35 cellular contexts compared by ENCODE assay signal in the genomic region with DNA sequence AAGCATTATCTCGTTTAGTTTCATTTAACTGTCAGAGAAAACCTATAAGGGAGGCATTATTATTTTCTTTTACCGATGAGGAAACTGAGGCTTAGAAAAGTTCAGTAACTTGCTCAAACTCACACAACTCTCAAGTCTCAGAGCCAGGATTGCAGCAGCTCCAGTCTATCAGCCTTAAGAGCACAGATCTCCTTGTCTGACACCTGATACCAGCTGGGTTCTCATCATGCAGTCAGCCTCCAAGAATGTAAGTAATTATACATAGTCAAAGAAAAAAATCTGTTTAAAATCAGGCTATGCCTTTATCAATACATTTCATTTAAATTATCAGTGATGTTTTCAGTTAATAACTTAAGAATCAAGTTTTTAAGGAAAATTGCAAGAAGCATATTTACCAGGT.
DNase-seq lines count a peak whose midpoint lies in the region; ATAC-seq and TF ChIP-seq lines count a peak whose summit lies in the region.
"Had no signal": no experiment of that assay in that cellular context is flagged by ENCODE, and none has a peak within 500 bp of the region (broad histone marks: within the 10 kb centered on the region; RNA-seq: fewer than 3 reads in every experiment).

No MANE protein-coding gene starts in this region.

- H2BK20ac ChIP-seq in H9 (ENCODE audit: low read depth, low read length, poor library complexity, severe bottlenecking) = no peak overlapping the region

- DNase-seq in DMS 273 (lab: John Stamatoyannopoulos, UW; ENCODE audit: unreplicated experiment) (peak; percentile 4), DMS 273 treated with DMSO at 0.1 percent for 48 hours (lab: John Stamatoyannopoulos, UW) (no peak), astrocyte of the spinal cord (ENCODE audit: low read depth, low spot score) (peak; percentile 40), fibroblast of villous mesenchyme (ENCODE audit: low read depth) (peak; percentile 25), H9 (no peak), NCI-H1092 (lab: John Stamatoyannopoulos, UW) (no peak), HuH-7 (ENCODE audit: low spot score) (no peak)
- no peak for DNase-seq in CD4-positive, alpha-beta T cell
- DNase-seq: activated CD4-positive, alpha-beta T cell treated with anti-CD3 and anti-CD28 coated beads for 4 hours; activated effector memory CD4-positive, alpha-beta T cell treated with Interleukin-2 at 50 U/mL for 16 hours; activated T-cell treated with anti-CD3 and anti-CD28 coated beads, Interleukin-2, amount 50 U/mL, for 1 hour; Calu3; cortex of kidney; effector memory CD8-positive, alpha-beta T cell; immature natural killer cell; left colon; mucosa of descending colon; NCI-H1694; NCI-H2171; NCI-H82; occipital lobe; stimulated activated CD4-positive, alpha-beta T cell treated with anti-CD3 and anti-CD28 coated beads, Interleukin-12 subunit alpha, Interleukin-12 subunit beta, amount 100 ng/mL, for 4 hours; stimulated activated CD4-positive, alpha-beta T cell treated with anti-CD3 and anti-CD28 coated beads, Interleukin-4, amount 100 ng/mL, for 1 hour; T-helper 9 cell; tibial artery had no signal

- no peak overlapping the region for H3K14ac ChIP-seq in H9 (ENCODE audit: insufficient read depth, low read length)

- no peaks in the 10 kb centered on the region for H3K9me3 ChIP-seq in CD4-positive, alpha-beta T cell (ENCODE audit: control insufficient read depth, low read length)
- no peaks in the 10 kb centered on the region for H3K9me3 ChIP-seq in H9 (ENCODE audit: control insufficient read depth, low read depth, low read length)
- H3K9me3 ChIP-seq: ascending aorta, gastroesophageal sphincter, mucosa of descending colon, prostate gland, tibial artery had no signal

- H4K91ac ChIP-seq in H9 (ENCODE audit: insufficient read length, low read depth, low read length) = no peak overlapping the region

- no peaks in the 10 kb centered on the region for H3K79me1 ChIP-seq in H9 (ENCODE audit: insufficient read depth, low read depth, low read length, poor library complexity, severe bottlenecking)

- H3K4me2 ChIP-seq in H9 (ENCODE audit: insufficient read depth, insufficient read length, low read length) = no peak overlapping the region
- H3K4me2 ChIP-seq: hepatocyte had no signal

- no peaks in the 10 kb centered on the region for H4K20me1 ChIP-seq in H9 (ENCODE audit: control insufficient read depth, insufficient read depth, insufficient read length)

- no peak overlapping the region for H4K8ac ChIP-seq in H9 (replicated peaks; ENCODE audit: insufficient read length, low read depth, low read length)

- H4K5ac ChIP-seq in H9 (ENCODE audit: insufficient read length, low read depth, low read length) = no peak overlapping the region

- H3K79me2 ChIP-seq in H9 (ENCODE audit: insufficient read depth, low read length) = no peaks in the 10 kb centered on the region
- H3K79me2 ChIP-seq: hepatocyte had no signal

- intact Hi-C loops in CD4-positive, alpha-beta T cell (cut with DNase I, micrococcal nuclease) = no loop called here

- H3K27me3 Mint-ChIP-seq in CD4-positive, alpha-beta T cell = no peaks in the 10 kb centered on the region
- no peaks in the 10 kb centered on the region for H3K27me3 Mint-ChIP-seq in H9 (ENCODE audit: low read depth)
- H3K27me3 Mint-ChIP-seq: effector memory CD8-positive, alpha-beta T cell; IgD-negative memory B cell; natural killer cell treated with Interleukin-12 subunit alpha and Interleukin-12 subunit beta and Interleukin-15 and Interleukin-18, amount 100 ng/mL, for 72 hours had no signal

- no peak overlapping the region for H2BK5ac ChIP-seq in H9 (ENCODE audit: insufficient read length, low read length)

- POLR2A ChIA-PET in CD4-positive, alpha-beta T cell (lab: Charles Lee) = no interaction called here

- no peak overlapping the region for H3K9ac ChIP-seq in H9 (ENCODE audit: extremely low read depth, insufficient read length, low read length)

- no peak overlapping the region for H2BK120ac ChIP-seq in H9 (ENCODE audit: low read depth, low read length, poor library complexity, severe bottlenecking)

- no CpG with 5 or more reads among the region's 2 CpGs for WGBS in H9 (ENCODE audit: extremely low coverage, insufficient read length, low lambda C conversion rate)

- TF ChIP-seq CTCF in astrocyte of the spinal cord (IDR thresholded peaks at IDR 0.05; ENCODE audit: low read depth, low read length) = no peak
- TF ChIP-seq CTCF in fibroblast of villous mesenchyme (IDR thresholded peaks at IDR 0.05; ENCODE audit: insufficient read depth, low read depth, low read length) = no peak
- no peak for TF ChIP-seq CTCF in CD4-positive, alpha-beta T cell (IDR thresholded peaks at IDR 0.05)
- no peak for TF ChIP-seq CTCF in H9 (conservative IDR thresholded peaks at IDR 0.05)

- peaks cover 53% of the 10 kb centered on the region for H3K36me3 Mint-ChIP-seq in CD4-positive, alpha-beta T cell (ENCODE audit: low read depth)
- peaks cover 3 to 5% (median 4%) of the 10 kb centered on the region in 3 experiments; a peak in 4 of 7 replicates for H3K36me3 Mint-ChIP-seq in H9 (ENCODE audit: insufficient read depth in 1 of 3, low read depth in 3 of 3)
- H3K36me3 Mint-ChIP-seq: natural killer cell treated with Interleukin-12 subunit alpha and Interleukin-12 subunit beta and Interleukin-15 and Interleukin-18, amount 100 ng/mL, for 72 hours had no signal

- no peak overlapping the region for H3K18ac ChIP-seq in H9 (ENCODE audit: insufficient read length, low read depth, low read length)

- H3K27ac Mint-ChIP-seq in CD4-positive, alpha-beta T cell = no peak overlapping the region
- H3K27ac Mint-ChIP-seq in H9 = no peak overlapping the region
- H3K27ac Mint-ChIP-seq: activated naive CD4-positive, alpha-beta T cell treated with anti-CD3 and anti-CD28 coated beads, Interleukin-2, amount 50 U/mL, for 72 hours; effector memory CD8-positive, alpha-beta T cell; IgD-negative memory B cell; immature natural killer cell; natural killer cell treated with Interleukin-12 subunit alpha and Interleukin-12 subunit beta and Interleukin-15 and Interleukin-18, amount 100 ng/mL, for 72 hours had no signal

- no peaks in the 10 kb centered on the region for H3K9me3 Mint-ChIP-seq in CD4-positive, alpha-beta T cell
- H3K9me3 Mint-ChIP-seq in H9 = no peaks in the 10 kb centered on the region
- H3K9me3 Mint-ChIP-seq: activated naive CD4-positive, alpha-beta T cell treated with anti-CD3 and anti-CD28 coated beads, Interleukin-2, amount 50 U/mL, for 72 hours; effector memory CD8-positive, alpha-beta T cell; IgD-negative memory B cell; immature natural killer cell; natural killer cell treated with Interleukin-12 subunit alpha and Interleukin-12 subunit beta and Interleukin-15 and Interleukin-18, amount 100 ng/mL, for 72 hours had no signal

- no peaks in the 10 kb centered on the region for H3K4me1 Mint-ChIP-seq in CD4-positive, alpha-beta T cell (ENCODE audit: low read depth)
- H3K4me1 Mint-ChIP-seq in H9 = peaks cover 60 to 61% of the 10 kb centered on the region in 2 experiments
- H3K4me1 Mint-ChIP-seq: IgD-negative memory B cell had no signal

- no peak overlapping the region for H3K23ac ChIP-seq in H9 (ENCODE audit: insufficient read length, low read depth, low read length)

- H2AK5ac ChIP-seq in H9 (ENCODE audit: insufficient read length, low read length) = no peak overlapping the region

- no peak overlapping the region for H2AFZ ChIP-seq in H9 (ENCODE audit: low read length)
- H2AFZ ChIP-seq: hepatocyte had no signal

- no peak overlapping the region for H2BK12ac ChIP-seq in H9 (ENCODE audit: insufficient read length, low read depth, low read length)

- H3K56ac ChIP-seq in H9 (ENCODE audit: insufficient read length, low read depth, low read length) = no peak overlapping the region

- H3K4ac ChIP-seq in H9 (ENCODE audit: low read depth, low read length) = no peak overlapping the region

- no peak overlapping the region for H3T11ph ChIP-seq in H9 (ENCODE audit: low read length)

- H3K4me3 ChIP-seq in astrocyte of the spinal cord (ENCODE audit: low read depth, low read length) (no peak overlapping the region), fibroblast of villous mesenchyme (ENCODE audit: low read depth, low read length) (no peak overlapping the region)
- H3K4me3 ChIP-seq: ascending aorta, gastroesophageal sphincter, hepatocyte, mucosa of descending colon, prostate gland, tibial artery had no signal

- H3K23me2 ChIP-seq in H9 (ENCODE audit: insufficient read length, low read depth, low read length, poor library complexity, severe bottlenecking) = no peaks in the 10 kb centered on the region

- CTCF ChIA-PET in CD4-positive, alpha-beta T cell (lab: Charles Lee) = no interaction called here

- no peaks in the 10 kb centered on the region for H3K27me3 ChIP-seq in CD4-positive, alpha-beta T cell (ENCODE audit: control insufficient read depth, insufficient read depth, low read length)
- no peaks in the 10 kb centered on the region for H3K27me3 ChIP-seq in H9 (ENCODE audit: insufficient read depth, low read length)
- H3K27me3 ChIP-seq: ascending aorta, gastroesophageal sphincter, hepatocyte, tibial artery had no signal

- no peak overlapping the region for H3K27ac ChIP-seq in CD4-positive, alpha-beta T cell (ENCODE audit: low read depth, low read length)
- H3K27ac ChIP-seq in H9 (ENCODE audit: insufficient read length, low read depth, low read length) = no peak overlapping the region
- H3K27ac ChIP-seq: 22Rv1, ascending aorta, gastroesophageal sphincter, hepatocyte, prostate gland, tibial artery, VCaP had no signal

- no peak overlapping the region for H3K4me3 Mint-ChIP-seq in CD4-positive, alpha-beta T cell
- no peak overlapping the region for H3K4me3 Mint-ChIP-seq in H9
- H3K4me3 Mint-ChIP-seq: effector memory CD8-positive, alpha-beta T cell; IgD-negative memory B cell; immature natural killer cell; natural killer cell treated with Interleukin-12 subunit alpha and Interleukin-12 subunit beta and Interleukin-15 and Interleukin-18, amount 100 ng/mL, for 72 hours had no signal

- in situ Hi-C loops in astrocyte of the spinal cord (cut with HindIII; ENCODE audit: low sequenced_read_pairs) = no loop called here

- peaks cover 10% of the 10 kb centered on the region; the same call in 1 of the 2 replicates for H3K4me1 ChIP-seq in H9 (ENCODE audit: insufficient read depth, low read length)
- H3K4me1 ChIP-seq: gastroesophageal sphincter, prostate gland had no signal

- no peak for ATAC-seq in CD4-positive, alpha-beta T cell (ENCODE audit: poor library complexity)
- ATAC-seq: activated naive CD4-positive, alpha-beta T cell treated with anti-CD3 and anti-CD28 coated beads, Interleukin-2, amount 50 U/mL, for 72 hours; effector memory CD8-positive, alpha-beta T cell; gastroesophageal sphincter; left colon; mucosa of descending colon; natural killer cell treated with Interleukin-12 subunit alpha and Interleukin-12 subunit beta and Interleukin-15 and Interleukin-18, amount 100 ng/mL, for 72 hours; sciatic nerve had no signal

- H2BK15ac ChIP-seq in H9 (ENCODE audit: low read depth, low read length) = no peak overlapping the region

Comparison
In these comparisons a context has a peak if more than half of its experiments do, and no peak if none do; other contexts are left out.
1. DNase-seq: peak in DMS 273 (single experiment), astrocyte of the spinal cord (single experiment) and fibroblast of villous mesenchyme (single experiment); none in DMS 273 treated with DMSO at 0.1 percent for 48 hours (single experiment), CD4-positive, alpha-beta T cell (0 of 10), H9 (single experiment), NCI-H1092 (single experiment) and HuH-7 (single experiment).